In genomic region chr4:19236473-19236872, GRCh38 we compare ENCODE assay signal across 26 cellular contexts.
"Had no signal": no experiment of that assay in that cellular context is flagged by ENCODE, and none has a peak within 500 bp of the region (broad histone marks: within the 10 kb centered on the region; RNA-seq: fewer than 3 reads in every experiment).

No MANE protein-coding gene starts in this region.

- H3K4me3 ChIP-seq: colonic mucosa, esophagus squamous epithelium, gastrocnemius medialis, heart right ventricle, left lung, lower lobe of right lung had no signal

- H3K27me3 Mint-ChIP-seq: dendritic cell treated with granulocyte-macrophage colony-stimulating factor and Interleukin-4, amounts not matched to agents 40 ng/mL and 50 ng/mL, for 4 days; effector memory CD8-positive, alpha-beta T cell; memory B cell had no signal

- H3K27ac Mint-ChIP-seq: dendritic cell treated with granulocyte-macrophage colony-stimulating factor and Interleukin-4, amounts not matched to agents 40 ng/mL and 50 ng/mL, for 4 days; effector memory CD8-positive, alpha-beta T cell; endodermal cell; memory B cell had no signal

- H3K9me3 Mint-ChIP-seq: dendritic cell treated with granulocyte-macrophage colony-stimulating factor and Interleukin-4, amounts not matched to agents 40 ng/mL and 50 ng/mL, for 4 days; endodermal cell; memory B cell had no signal

- H3K27ac ChIP-seq: colonic mucosa, epithelial cell of prostate, esophagus squamous epithelium, gastrocnemius medialis, heart right ventricle, left lung, lower lobe of right lung had no signal

- H3K9me3 ChIP-seq: colonic mucosa, esophagus squamous epithelium, gastrocnemius medialis, heart right ventricle, left lung, lower lobe of right lung had no signal

- H3K36me3 ChIP-seq: colonic mucosa, esophagus squamous epithelium, gastrocnemius medialis, heart right ventricle, left lung, lower lobe of right lung had no signal

- H3K4me1 ChIP-seq: colonic mucosa, esophagus squamous epithelium, gastrocnemius medialis, heart right ventricle, left lung, lower lobe of right lung had no signal

- H3K4me3 Mint-ChIP-seq: dendritic cell treated with granulocyte-macrophage colony-stimulating factor and Interleukin-4, amounts not matched to agents 40 ng/mL and 50 ng/mL, for 4 days; effector memory CD8-positive, alpha-beta T cell; endodermal cell; memory B cell had no signal

- H3K27me3 ChIP-seq: colonic mucosa, esophagus squamous epithelium, gastrocnemius medialis, heart right ventricle, left lung had no signal

- H3K4me1 Mint-ChIP-seq: endodermal cell, memory B cell had no signal

- H3K36me3 Mint-ChIP-seq: memory B cell had no signal

- FAIRE-seq: endometrium, islet of Langerhans, keratinocyte had no signal

- DNase-seq: colonic mucosa; cortex of kidney; effector CD8-positive, alpha-beta T cell; effector memory CD8-positive, alpha-beta T cell; endodermal cell; erythroblast; esophagus squamous epithelium; foreskin fibroblast; foreskin melanocyte; gastrocnemius medialis; glutamatergic neuron; head of caudate nucleus; heart right ventricle; hippocampal formation; left cardiac atrium; left lung; left ventricle myocardium superior; lower lobe of right lung; mesendoderm; midbrain had no signal
